ENCODE assay signal across 8 cellular contexts in the genomic region with DNA sequence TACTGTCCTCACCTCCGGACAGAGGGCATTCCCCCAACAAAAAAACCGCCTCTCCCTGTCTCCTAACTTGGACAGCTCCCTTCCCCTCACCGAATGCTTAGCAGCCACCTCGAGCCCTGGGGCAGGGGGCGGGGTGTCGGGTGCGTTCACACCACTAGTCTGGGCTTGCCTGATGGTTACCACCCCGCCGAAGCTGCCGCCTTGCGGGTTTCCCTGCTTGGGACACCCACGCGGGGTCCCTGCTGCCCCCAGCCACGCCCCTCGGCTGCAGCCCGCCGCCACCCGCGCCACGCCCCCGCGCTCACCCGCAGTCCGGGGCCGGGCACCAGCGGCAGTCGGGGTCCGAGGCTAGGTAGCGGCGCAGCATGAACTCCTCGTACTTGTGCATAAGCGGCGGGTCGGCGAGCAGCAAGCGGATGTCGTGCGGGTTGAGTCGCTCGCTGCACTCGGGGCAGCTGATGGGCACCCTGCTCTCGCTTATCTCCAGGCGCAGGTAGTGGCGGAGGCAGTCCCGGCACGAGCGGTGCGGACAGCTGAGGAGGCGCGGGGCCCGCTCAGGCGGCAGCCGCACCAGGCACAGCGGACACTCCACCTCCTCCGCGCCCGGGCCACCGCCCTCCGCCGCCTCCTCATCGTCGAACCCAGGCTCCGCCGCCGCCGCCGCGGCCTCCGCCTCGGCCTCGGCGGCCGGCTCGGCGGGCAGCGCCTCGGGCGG. TPM values are rescaled to one million over a fixed set of nuclear protein-coding genes. Genes with fewer than 3 reads are reported as not detected.
DNase-seq lines count a peak whose midpoint lies in the region; ATAC-seq, FAIRE-seq and TF ChIP-seq lines count a peak whose summit lies in the region.

No MANE protein-coding gene starts in this region.

- no peaks in the 10 kb centered on the region for H3K27me3 ChIP-seq in MM.1S (replicated peaks; ENCODE audit: insufficient read depth, low read length)
- H3K27me3 ChIP-seq in layer of hippocampus (ENCODE audit: control insufficient read depth, insufficient read depth, low read length), result no peaks in the 10 kb centered on the region

- H3K4me2 ChIP-seq in MM.1S (ENCODE audit: low read depth, low read length), result peak overlapping the region; percentile 69

- TF ChIP-seq POLR2A in H54 (IDR thresholded peaks at IDR 0.05; ENCODE audit: low read depth, low read length), result peak; percentile 36

- H3K36me3 ChIP-seq in MM.1S (replicated peaks; ENCODE audit: insufficient read depth, low read length), result no peaks in the 10 kb centered on the region

- no peaks in the 10 kb centered on the region for H4K20me1 ChIP-seq in MM.1S (ENCODE audit: insufficient read depth, low read length)

- no peak overlapping the region for H3K27ac Mint-ChIP-seq in WTC11
- H3K27ac Mint-ChIP-seq in central memory CD8-positive, alpha-beta T cell (ENCODE audit: low read depth), result peak overlapping the region; percentile 84

- DNase-seq in GDM1 (lab: John Stamatoyannopoulos, UW) (peak; percentile 39), H54 (ENCODE audit: insufficient read length, low spot score) (peak; percentile 50), MM.1S (peak; percentile 43), WTC11 (ENCODE audit: low spot score) (peak; percentile 75), NCI-H2029 treated with DMSO at 0.1 percent for 48 hours (lab: John Stamatoyannopoulos, UW) (no peak)
- DNase-seq in central memory CD8-positive, alpha-beta T cell (ENCODE audit: low spot score in 2 of 2), result peak; percentile 46 to 48
- DNase-seq in stimulated activated CD4-positive, alpha-beta T cell treated with anti-CD3 and anti-CD28 coated beads, Interleukin-2, amount 100 ng/mL, for 24 hours, result peak; percentile 70 to 72

- TF ChIP-seq CTCF in MM.1S (IDR thresholded peaks at IDR 0.05; ENCODE audit: low read length), result no peak
- no peak for TF ChIP-seq CTCF in WTC11 (IDR thresholded peaks at IDR 0.05)

- H3F3A ChIP-seq in MM.1S (ENCODE audit: insufficient read depth, low read length), result peaks cover 14% of the 10 kb centered on the region

- peaks cover 28% of the 10 kb centered on the region for H3K4me1 Mint-ChIP-seq in WTC11
- H3K4me1 Mint-ChIP-seq in central memory CD8-positive, alpha-beta T cell, result peaks cover 40% of the 10 kb centered on the region

- H3K4me1 ChIP-seq in MM.1S (ENCODE audit: low read length), result peaks cover 16% of the 10 kb centered on the region; the same call in 1 of the 2 replicates

- no peaks in the 10 kb centered on the region for H3K9me3 Mint-ChIP-seq in WTC11
- no peaks in the 10 kb centered on the region for H3K9me3 Mint-ChIP-seq in central memory CD8-positive, alpha-beta T cell

- FAIRE-seq in H54 (lab: Jason Lieb, UNC), result no peak

- H3K36me3 Mint-ChIP-seq in WTC11, result no peaks in the 10 kb centered on the region
- H3K36me3 Mint-ChIP-seq in central memory CD8-positive, alpha-beta T cell (ENCODE audit: insufficient read depth), result peaks cover 11% of the 10 kb centered on the region

- POLR2A ChIA-PET in WTC11 (lab: Charles Lee), result interaction anchor here (0.7 to 2.1 kb wide), 9 partner anchors 9 to 570 kb away, joined by 3 to 8 read pairs (median 4); a partner anchor contains a TSS

- H3K9ac ChIP-seq in MM.1S (ENCODE audit: low read length), result peak overlapping the region; percentile 44; the same call in 1 of the 2 replicates

- no peak overlapping the region for H3K27ac ChIP-seq in MM.1S (ENCODE audit: low read length)
- peak overlapping the region; percentile 62 for H3K27ac ChIP-seq in layer of hippocampus (ENCODE audit: low read depth, low read length)

- peaks cover 42% of the 10 kb centered on the region for H3K79me2 ChIP-seq in MM.1S (ENCODE audit: low read length)

- ATAC-seq in WTC11, result peak; percentile 36
- ATAC-seq in central memory CD8-positive, alpha-beta T cell (replicated peaks; ENCODE audit: extremely low read depth, poor library complexity, severe bottlenecking), result peak; percentile 41

- H3K27me3 Mint-ChIP-seq in WTC11 (ENCODE audit: low read depth), result peaks cover 35% of the 10 kb centered on the region
- H3K27me3 Mint-ChIP-seq in central memory CD8-positive, alpha-beta T cell, result no peaks in the 10 kb centered on the region

- H3K9me2 ChIP-seq in MM.1S (replicated peaks; ENCODE audit: insufficient read depth, low read length), result no peaks in the 10 kb centered on the region

- CTCF ChIA-PET in WTC11 (lab: Charles Lee), result interaction anchor here (0.6 to 2.6 kb wide), 10 partner anchors 21 to 236 kb away, joined by 3 to 13 read pairs (median 6); no protein-coding TSS in a partner anchor

- peak overlapping the region; percentile 69 for H3K4me3 Mint-ChIP-seq in WTC11
- peak overlapping the region; percentile 84 for H3K4me3 Mint-ChIP-seq in central memory CD8-positive, alpha-beta T cell

- peak overlapping the region; percentile 55; the same call in 1 of the 2 replicates for H2AFZ ChIP-seq in MM.1S (ENCODE audit: low read length)

- no peaks in the 10 kb centered on the region for H3K9me3 ChIP-seq in MM.1S (replicated peaks; ENCODE audit: insufficient read depth, low read length)

- H3K4me3 ChIP-seq in MM.1S (ENCODE audit: low read length), result peak overlapping the region; percentile 81

TF ChIP-seq in WTC11, 78 proteins besides CTCF, POLR2A, EP300 and RAD21 (continues in another document):
- TF ChIP-seq NR1H2 (CRISPR knock-in tag; IDR thresholded peaks at IDR 0.05) (no peak), OVOL2 (CRISPR knock-in tag; IDR thresholded peaks at IDR 0.05; ENCODE audit: borderline replicate concordance) (no peak), ZBTB21 (CRISPR knock-in tag; IDR thresholded peaks at IDR 0.05; ENCODE audit: borderline replicate concordance) (no peak)
- TF ChIP-seq, protein P1, sequence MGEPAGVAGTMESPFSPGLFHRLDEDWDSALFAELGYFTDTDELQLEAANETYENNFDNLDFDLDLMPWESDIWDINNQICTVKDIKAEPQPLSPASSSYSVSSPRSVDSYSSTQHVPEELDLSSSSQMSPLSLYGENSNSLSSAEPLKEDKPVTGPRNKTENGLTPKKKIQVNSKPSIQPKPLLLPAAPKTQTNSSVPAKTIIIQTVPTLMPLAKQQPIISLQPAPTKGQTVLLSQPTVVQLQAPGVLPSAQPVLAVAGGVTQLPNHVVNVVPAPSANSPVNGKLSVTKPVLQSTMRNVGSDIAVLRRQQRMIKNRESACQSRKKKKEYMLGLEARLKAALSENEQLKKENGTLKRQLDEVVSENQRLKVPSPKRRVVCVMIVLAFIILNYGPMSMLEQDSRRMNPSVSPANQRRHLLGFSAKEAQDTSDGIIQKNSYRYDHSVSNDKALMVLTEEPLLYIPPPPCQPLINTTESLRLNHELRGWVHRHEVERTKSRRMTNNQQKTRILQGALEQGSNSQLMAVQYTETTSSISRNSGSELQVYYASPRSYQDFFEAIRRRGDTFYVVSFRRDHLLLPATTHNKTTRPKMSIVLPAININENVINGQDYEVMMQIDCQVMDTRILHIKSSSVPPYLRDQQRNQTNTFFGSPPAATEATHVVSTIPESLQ (CRISPR knock-in tag; IDR thresholded peaks at IDR 0.05), result no peak
- TF ChIP-seq, protein P2, sequence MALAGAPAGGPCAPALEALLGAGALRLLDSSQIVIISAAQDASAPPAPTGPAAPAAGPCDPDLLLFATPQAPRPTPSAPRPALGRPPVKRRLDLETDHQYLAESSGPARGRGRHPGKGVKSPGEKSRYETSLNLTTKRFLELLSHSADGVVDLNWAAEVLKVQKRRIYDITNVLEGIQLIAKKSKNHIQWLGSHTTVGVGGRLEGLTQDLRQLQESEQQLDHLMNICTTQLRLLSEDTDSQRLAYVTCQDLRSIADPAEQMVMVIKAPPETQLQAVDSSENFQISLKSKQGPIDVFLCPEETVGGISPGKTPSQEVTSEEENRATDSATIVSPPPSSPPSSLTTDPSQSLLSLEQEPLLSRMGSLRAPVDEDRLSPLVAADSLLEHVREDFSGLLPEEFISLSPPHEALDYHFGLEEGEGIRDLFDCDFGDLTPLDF (CRISPR knock-in tag; IDR thresholded peaks at IDR 0.05), result no peak
- TF ChIP-seq, protein P3, sequence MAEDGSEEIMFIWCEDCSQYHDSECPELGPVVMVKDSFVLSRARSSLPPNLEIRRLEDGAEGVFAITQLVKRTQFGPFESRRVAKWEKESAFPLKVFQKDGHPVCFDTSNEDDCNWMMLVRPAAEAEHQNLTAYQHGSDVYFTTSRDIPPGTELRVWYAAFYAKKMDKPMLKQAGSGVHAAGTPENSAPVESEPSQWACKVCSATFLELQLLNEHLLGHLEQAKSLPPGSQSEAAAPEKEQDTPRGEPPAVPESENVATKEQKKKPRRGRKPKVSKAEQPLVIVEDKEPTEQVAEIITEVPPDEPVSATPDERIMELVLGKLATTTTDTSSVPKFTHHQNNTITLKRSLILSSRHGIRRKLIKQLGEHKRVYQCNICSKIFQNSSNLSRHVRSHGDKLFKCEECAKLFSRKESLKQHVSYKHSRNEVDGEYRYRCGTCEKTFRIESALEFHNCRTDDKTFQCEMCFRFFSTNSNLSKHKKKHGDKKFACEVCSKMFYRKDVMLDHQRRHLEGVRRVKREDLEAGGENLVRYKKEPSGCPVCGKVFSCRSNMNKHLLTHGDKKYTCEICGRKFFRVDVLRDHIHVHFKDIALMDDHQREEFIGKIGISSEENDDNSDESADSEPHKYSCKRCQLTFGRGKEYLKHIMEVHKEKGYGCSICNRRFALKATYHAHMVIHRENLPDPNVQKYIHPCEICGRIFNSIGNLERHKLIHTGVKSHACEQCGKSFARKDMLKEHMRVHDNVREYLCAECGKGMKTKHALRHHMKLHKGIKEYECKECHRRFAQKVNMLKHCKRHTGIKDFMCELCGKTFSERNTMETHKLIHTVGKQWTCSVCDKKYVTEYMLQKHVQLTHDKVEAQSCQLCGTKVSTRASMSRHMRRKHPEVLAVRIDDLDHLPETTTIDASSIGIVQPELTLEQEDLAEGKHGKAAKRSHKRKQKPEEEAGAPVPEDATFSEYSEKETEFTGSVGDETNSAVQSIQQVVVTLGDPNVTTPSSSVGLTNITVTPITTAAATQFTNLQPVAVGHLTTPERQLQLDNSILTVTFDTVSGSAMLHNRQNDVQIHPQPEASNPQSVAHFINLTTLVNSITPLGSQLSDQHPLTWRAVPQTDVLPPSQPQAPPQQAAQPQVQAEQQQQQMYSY (CRISPR knock-in tag; IDR thresholded peaks at IDR 0.05), result 0 out of 2 replicates have a peak, but pooled peaks have one; percentile 18

RNA-seq across cellular contexts. Expression of a gene that starts 0.7 kb away (rescaled TPM):
- total RNA-seq in WTC11 (2021), result 14.8 to 21.9 TPM (median 15.4 TPM) in 3 replicates
